19 cellular contexts compared by ENCODE assay signal in genomic region chr9:92767078-92768054, GRCh38. TPM values are rescaled to one million over a fixed set of nuclear protein-coding genes. Genes with fewer than 3 reads are reported as not detected.
DNase-seq lines count a peak whose midpoint lies in the region; ATAC-seq and TF ChIP-seq lines count a peak whose summit lies in the region.
"Had no signal": no experiment of that assay in that cellular context is flagged by ENCODE, and none has a peak within 500 bp of the region (broad histone marks: within the 10 kb centered on the region; RNA-seq: fewer than 3 reads in every experiment).

No MANE protein-coding gene starts in this region.

- H3K4me3 Mint-ChIP-seq in activated CD4-positive, alpha-beta T cell treated with anti-CD3 and anti-CD28 coated beads, Interleukin-2, amount 10 ng/mL, durations not matched to agents 24 days and 14 days: peak overlapping the region; percentile 38
- no peak overlapping the region for H3K4me3 Mint-ChIP-seq in activated CD4-positive, alpha-beta T cell treated with anti-CD3 and anti-CD28 coated beads for 36 hours
- peak overlapping the region; percentile 14 for H3K4me3 Mint-ChIP-seq in WTC11
- peak overlapping the region; percentile 8 to 55 (median 34) for H3K4me3 Mint-ChIP-seq in immature natural killer cell
- H3K4me3 Mint-ChIP-seq: stimulated activated naive CD8-positive, alpha-beta T cell treated with anti-CD3 and anti-CD28 coated beads, Interleukin-15, amount 100 ng/mL, for 72 hours had no signal

- no peaks in the 10 kb centered on the region for H3K36me3 ChIP-seq in brain microvascular endothelial cell (replicated peaks)
- H3K36me3 ChIP-seq: ovary, sigmoid colon had no signal

- CTCF ChIA-PET in activated CD4-positive, alpha-beta T cell treated with anti-CD3 and anti-CD28 coated beads for 36 hours (lab: Charles Lee): interaction anchor here (0.6 to 1.2 kb wide), 4 partner anchors 22 to 356 kb away, joined by 3 to 4 read pairs (median 4); no protein-coding TSS in a partner anchor
- CTCF ChIA-PET in WTC11 (lab: Charles Lee): interaction anchor here (1.1 kb wide), 1 partner anchor 24 kb away, joined by 5 read pairs; no protein-coding TSS in a partner anchor

- H3K27ac Mint-ChIP-seq in activated CD4-positive, alpha-beta T cell treated with anti-CD3 and anti-CD28 coated beads, Interleukin-2, amount 10 ng/mL, durations not matched to agents 24 days and 14 days: no peak overlapping the region
- H3K27ac Mint-ChIP-seq in activated CD4-positive, alpha-beta T cell treated with anti-CD3 and anti-CD28 coated beads for 36 hours: no peak overlapping the region
- H3K27ac Mint-ChIP-seq in WTC11: no peak overlapping the region
- peak overlapping the region in 4 of 6 donors; percentile 21 to 84 (median 43) for H3K27ac Mint-ChIP-seq in immature natural killer cell
- H3K27ac Mint-ChIP-seq: stimulated activated naive CD8-positive, alpha-beta T cell treated with anti-CD3 and anti-CD28 coated beads, Interleukin-15, amount 100 ng/mL, for 72 hours had no signal

- H3K4me3 ChIP-seq in skin epidermis: no peak overlapping the region
- no peak overlapping the region for H3K4me3 ChIP-seq in brain microvascular endothelial cell (ENCODE audit: low read depth, low read length)
- H3K4me3 ChIP-seq: ovary, sigmoid colon had no signal

- no peak for ATAC-seq in activated CD4-positive, alpha-beta T cell treated with anti-CD3 and anti-CD28 coated beads for 36 hours
- no peak for ATAC-seq in WTC11
- ATAC-seq: esophagus mucosa; left cardiac atrium; stimulated activated naive CD8-positive, alpha-beta T cell treated with anti-CD3 and anti-CD28 coated beads, Interleukin-15, amount 100 ng/mL, for 72 hours had no signal

- peaks cover 3% of the 10 kb centered on the region for H3K27me3 Mint-ChIP-seq in activated CD4-positive, alpha-beta T cell treated with anti-CD3 and anti-CD28 coated beads, Interleukin-2, amount 10 ng/mL, durations not matched to agents 24 days and 14 days
- no peaks in the 10 kb centered on the region for H3K27me3 Mint-ChIP-seq in activated CD4-positive, alpha-beta T cell treated with anti-CD3 and anti-CD28 coated beads for 36 hours
- H3K27me3 Mint-ChIP-seq in WTC11 (ENCODE audit: low read depth) (no peaks in the 10 kb centered on the region; the same call in 1 of the 2 replicates), immature natural killer cell (ENCODE audit: low read depth in 3 of 3) (peaks cover 8 to 15% (median 8%) of the 10 kb centered on the region in 3 donors)
- H3K27me3 Mint-ChIP-seq: stimulated activated naive CD8-positive, alpha-beta T cell treated with anti-CD3 and anti-CD28 coated beads, Interleukin-15, amount 100 ng/mL, for 72 hours had no signal

- H3K9me3 Mint-ChIP-seq in activated CD4-positive, alpha-beta T cell treated with anti-CD3 and anti-CD28 coated beads, Interleukin-2, amount 10 ng/mL, durations not matched to agents 24 days and 14 days: no peaks in the 10 kb centered on the region
- no peaks in the 10 kb centered on the region for H3K9me3 Mint-ChIP-seq in activated CD4-positive, alpha-beta T cell treated with anti-CD3 and anti-CD28 coated beads for 36 hours (ENCODE audit: low read depth)
- H3K9me3 Mint-ChIP-seq in WTC11 (no peaks in the 10 kb centered on the region), immature natural killer cell (no peaks in the 10 kb centered on the region)
- H3K9me3 Mint-ChIP-seq: stimulated activated naive CD8-positive, alpha-beta T cell treated with anti-CD3 and anti-CD28 coated beads, Interleukin-15, amount 100 ng/mL, for 72 hours had no signal

- POLR2A ChIA-PET in activated CD4-positive, alpha-beta T cell treated with anti-CD3 and anti-CD28 coated beads for 36 hours (lab: Charles Lee): no interaction called here
- POLR2A ChIA-PET in WTC11 (lab: Charles Lee): no interaction called here

- no peaks in the 10 kb centered on the region for H3K27me3 ChIP-seq in brain microvascular endothelial cell (replicated peaks)
- H3K27me3 ChIP-seq: ovary, sigmoid colon had no signal

- peaks cover 37% of the 10 kb centered on the region for H3K4me1 Mint-ChIP-seq in activated CD4-positive, alpha-beta T cell treated with anti-CD3 and anti-CD28 coated beads, Interleukin-2, amount 10 ng/mL, durations not matched to agents 24 days and 14 days
- H3K4me1 Mint-ChIP-seq in activated CD4-positive, alpha-beta T cell treated with anti-CD3 and anti-CD28 coated beads for 36 hours: peaks cover 36% of the 10 kb centered on the region
- peaks cover 31% of the 10 kb centered on the region for H3K4me1 Mint-ChIP-seq in WTC11
- H3K4me1 Mint-ChIP-seq in immature natural killer cell: peaks cover 27 to 29% of the 10 kb centered on the region in 2 donors

- no peaks in the 10 kb centered on the region for H3K36me3 Mint-ChIP-seq in activated CD4-positive, alpha-beta T cell treated with anti-CD3 and anti-CD28 coated beads, Interleukin-2, amount 10 ng/mL, durations not matched to agents 24 days and 14 days (ENCODE audit: low read depth)
- H3K36me3 Mint-ChIP-seq in activated CD4-positive, alpha-beta T cell treated with anti-CD3 and anti-CD28 coated beads for 36 hours (ENCODE audit: low read depth): no peaks in the 10 kb centered on the region
- H3K36me3 Mint-ChIP-seq in WTC11 (no peaks in the 10 kb centered on the region), immature natural killer cell (no peaks in the 10 kb centered on the region)

- intact Hi-C loops in activated CD4-positive, alpha-beta T cell treated with anti-CD3 and anti-CD28 coated beads, Interleukin-2, amount 10 ng/mL, durations not matched to agents 24 days and 14 days (cut with micrococcal nuclease): loop anchor here (5.0 kb wide), 1 partner anchor 1400 kb away; no protein-coding TSS in a partner anchor
- intact Hi-C loops in activated CD4-positive, alpha-beta T cell treated with anti-CD3 and anti-CD28 coated beads for 36 hours (cut with DNase I, micrococcal nuclease): loop anchor here in 1 of 2 experiments (10.0 kb wide), 1 partner anchor 327 kb away; the partner anchor contains the start of gene CARD19

- TF ChIP-seq CTCF in WTC11 (IDR thresholded peaks at IDR 0.05) (no peak), brain microvascular endothelial cell (IDR thresholded peaks at IDR 0.05; ENCODE audit: low read depth, low read length, missing control alignments) (no peak), GM10266 (IDR thresholded peaks at IDR 0.05; ENCODE audit: control insufficient read depth, insufficient read depth, low read depth, missing control alignments) (no peak)

- in situ Hi-C loops in brain microvascular endothelial cell (cut with HindIII; ENCODE audit: low pct_ligation_motif_present, low sequenced_read_pairs): no loop called here

- no peak for DNase-seq in activated CD4-positive, alpha-beta T cell treated with anti-CD3 and anti-CD28 coated beads, Interleukin-2, amount 10 ng/mL, durations not matched to agents 24 days and 14 days
- DNase-seq in activated CD4-positive, alpha-beta T cell treated with anti-CD3 and anti-CD28 coated beads for 36 hours: no peak
- no peak for DNase-seq in WTC11 (ENCODE audit: low spot score)
- no peak for DNase-seq in immature natural killer cell
- DNase-seq in brain microvascular endothelial cell: no peak
- no peak for DNase-seq in GM10266 (ENCODE audit: extremely low spot score)
- no peak for DNase-seq in stimulated activated CD4-positive, alpha-beta T cell treated with anti-CD3 and anti-CD28 coated beads, Interleukin-4, amount 100 ng/mL, for 24 hours
- DNase-seq: 8988T; activated T-cell treated with anti-CD3 and anti-CD28 coated beads, Interleukin-2, amount 50 U/mL, for 48 hours; effector CD8-positive, alpha-beta T cell; left cardiac atrium; NCI-H1417; NCI-H526 treated with DMSO at 0.1 percent for 48 hours; ovary; sigmoid colon; stimulated activated CD4-positive, alpha-beta T cell treated with anti-CD3 and anti-CD28 coated beads, Interleukin-1b, Interleukin-23, amount 100 ng/mL, for 48 hours; stimulated activated naive CD8-positive, alpha-beta T cell treated with anti-CD3 and anti-CD28 coated beads, Interleukin-15, amount 100 ng/mL, for 72 hours had no signal

- H3K27ac ChIP-seq in skin epidermis (peak overlapping the region in 15 of 21 experiments; percentile 6 to 93 (median 42)), brain microvascular endothelial cell (no peak overlapping the region)
- H3K27ac ChIP-seq: ovary had no signal

TF ChIP-seq in WTC11, 78 proteins besides CTCF, POLR2A, EP300 and RAD21 (continues in another document):
- TF ChIP-seq JUN (CRISPR knock-in tag; IDR thresholded peaks at IDR 0.05) (no peak), E2F1 (CRISPR knock-in tag; IDR thresholded peaks at IDR 0.05) (no peak), MAX (CRISPR knock-in tag; IDR thresholded peaks at IDR 0.05) (no peak), NFE2L1 (CRISPR knock-in tag; IDR thresholded peaks at IDR 0.05) (no peak)

RNA-seq across cellular contexts. Expression of gene BICD2, which starts 2.7 kb away (rescaled TPM):
- 25.8 and 26.2 TPM in 2 replicates for total RNA-seq in activated CD4-positive, alpha-beta T cell treated with anti-CD3 and anti-CD28 coated beads, Interleukin-2, amount 10 ng/mL, durations not matched to agents 24 days and 14 days
- 10 to 100 TPM; 13.3 to 14.2 TPM for total RNA-seq in activated CD4-positive, alpha-beta T cell treated with anti-CD3 and anti-CD28 coated beads for 36 hours
- total RNA-seq in WTC11 (2021): 30.8 to 38.7 TPM (median 31.4 TPM) in 3 replicates
- 10 to 100 TPM in 1 of 3 donors, 1 to 10 TPM in 2; 5.8 to 26.8 (median 8.0) TPM for polyA plus RNA-seq in immature natural killer cell

Comparison
In these comparisons a context has a peak if more than half of its experiments do, and no peak if none do; other contexts are left out.
1. H3K27ac Mint-ChIP-seq: peak in immature natural killer cell (4 of 6); none in activated CD4-positive, alpha-beta T cell treated with anti-CD3 and anti-CD28 coated beads, Interleukin-2, amount 10 ng/mL, durations not matched to agents 24 days and 14 days (single experiment), activated CD4-positive, alpha-beta T cell treated with anti-CD3 and anti-CD28 coated beads for 36 hours (single experiment) and WTC11 (single experiment).